ENCODE assay signal across 8 cellular contexts in the genomic region with DNA sequence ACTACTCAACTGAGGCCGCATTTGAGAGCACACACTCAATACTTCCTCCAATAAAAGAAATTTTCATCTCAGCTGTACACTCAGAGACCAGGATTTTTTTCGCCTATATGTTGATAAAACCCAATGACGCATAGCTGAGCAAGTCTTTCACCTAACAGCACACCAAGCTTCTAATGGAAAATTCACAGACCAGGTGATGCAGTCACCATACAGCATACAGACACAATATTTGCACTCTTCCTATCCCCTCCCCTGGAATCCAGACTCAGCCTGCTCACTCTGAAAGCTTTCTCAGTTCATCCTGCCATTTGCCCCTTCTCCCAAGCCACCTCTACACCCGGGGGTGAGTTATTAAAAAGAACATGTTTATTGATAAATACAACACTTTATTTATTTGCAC. TPM values are rescaled to one million over a fixed set of nuclear protein-coding genes. Genes with fewer than 3 reads are reported as not detected.
DNase-seq lines count a peak whose midpoint lies in the region; ATAC-seq and TF ChIP-seq lines count a peak whose summit lies in the region.

No MANE protein-coding gene starts in this region.

- H3K4me3 Mint-ChIP-seq in MCF 10A (ENCODE audit: unreplicated experiment): peak overlapping the region; percentile 93

- no peaks in the 10 kb centered on the region for H3K27me3 ChIP-seq in heart right ventricle

- TF ChIP-seq CTCF in heart right ventricle (IDR thresholded peaks at IDR 0.05) (no peak), MCF 10A (IDR thresholded peaks at IDR 0.05; ENCODE audit: unreplicated experiment) (no peak)

- 37 to 45% methylated on average over 4 of the region's 4 CpGs for WGBS in heart right ventricle, 2 donors
- WGBS in mesodermal cell (ENCODE audit: insufficient coverage in 2 of 2), 2 experiments: 92 to 100% methylated on average over 1 to 3 of the region's 4 CpGs

- no peaks in the 10 kb centered on the region for H3K27me3 Mint-ChIP-seq in MCF 10A (ENCODE audit: insufficient read depth, unreplicated experiment)

- POLR2A ChIA-PET in MCF 10A (lab: Yijun Ruan, JAX): interaction anchor here (1.0 to 3.4 kb wide), 8 partner anchors 10 to 1475 kb away, joined by 3 to 26 read pairs (median 4); no protein-coding TSS in a partner anchor

- DNase-seq in heart right ventricle (no peak), cardiac septum (ENCODE audit: low spot score) (no peak), NCI-H748 (lab: John Stamatoyannopoulos, UW; ENCODE audit: unreplicated experiment) (peak; percentile 56), MCF 10A (ENCODE audit: unreplicated experiment) (peak; percentile 50), hepatic stellate cell (ENCODE audit: low spot score) (no peak)

- no TSS peak for BruUV-seq in MCF 10A (replicated peaks; lab: Mats Ljungman, UMichigan)

- intact Hi-C loops in heart right ventricle (cut with DNase I): loop anchor here in 2 of 10 donors (5.0 kb wide), 1 partner anchor 93 kb away; no protein-coding TSS in a partner anchor
- intact Hi-C loops in cardiac septum (cut with DNase I): loop anchor here (2.0 to 10.0 kb wide), 2 partner anchors 96 to 186 kb away; no protein-coding TSS in a partner anchor
- intact Hi-C loops in MCF 10A (cut with micrococcal nuclease): loop anchor here (5.0 kb wide), 1 partner anchor 92 kb away; no protein-coding TSS in a partner anchor

- H3K4me1 Mint-ChIP-seq in MCF 10A (ENCODE audit: insufficient read depth, unreplicated experiment): peaks cover 21% of the 10 kb centered on the region

- H3K4me1 ChIP-seq in heart right ventricle (peaks cover 3 to 57% (median 36%) of the 10 kb centered on the region in 9 donors), mesodermal cell (ENCODE audit: control insufficient read depth, insufficient read depth, low read length, poor library complexity, severe bottlenecking) (peaks cover 19% of the 10 kb centered on the region)

- H3K27ac Mint-ChIP-seq in MCF 10A (ENCODE audit: low read depth, unreplicated experiment): peak overlapping the region; percentile 90

- H3K36me3 ChIP-seq in heart right ventricle (no peaks in the 10 kb centered on the region), mesodermal cell (ENCODE audit: control insufficient read depth, insufficient read depth, low read length) (no peaks in the 10 kb centered on the region)

- H3K4me3 ChIP-seq in heart right ventricle (peak overlapping the region in 7 of 10 donors; percentile 79 to 93 (median 88)), mesodermal cell (ENCODE audit: extremely low read depth, insufficient read depth, low read length, poor library complexity, severe bottlenecking) (peak overlapping the region; percentile 63)

- H3K9me3 ChIP-seq in heart right ventricle (no peaks in the 10 kb centered on the region), mesodermal cell (ENCODE audit: control insufficient read depth, low read length) (no peaks in the 10 kb centered on the region)

- H3K9me3 Mint-ChIP-seq in MCF 10A (ENCODE audit: unreplicated experiment): no peaks in the 10 kb centered on the region

- CTCF ChIA-PET in MCF 10A (lab: Yijun Ruan, JAX): interaction anchor here (0.6 to 1.1 kb wide), 2 partner anchors 100 to 105 kb away, joined by 4 to 5 read pairs; no protein-coding TSS in a partner anchor

- H3K27ac ChIP-seq in heart right ventricle: peak overlapping the region in 9 of 10 donors; percentile 96 to 100 (median 99)
- H3K27ac ChIP-seq in mesodermal cell (ENCODE audit: low read depth, low read length, severe bottlenecking): peak overlapping the region; percentile 96

- ATAC-seq in heart right ventricle (no peak), GM21723 (IDR thresholded peaks at IDR 0.05; ENCODE audit: unreplicated experiment) (no peak), GM21381 (IDR thresholded peaks at IDR 0.05; ENCODE audit: unreplicated experiment) (no peak)

- H3K36me3 Mint-ChIP-seq in MCF 10A (ENCODE audit: insufficient read depth, unreplicated experiment): peaks cover 8% of the 10 kb centered on the region

RNA-seq across cellular contexts. Expression of gene TBC1D5, which starts 1.7 kb away (rescaled TPM):
- 10 to 100 TPM; 22.8 to 35.6 (median 31.0) TPM for total RNA-seq in heart right ventricle
- polyA plus RNA-seq in heart right ventricle: 1 to 10 TPM; 6.7 TPM
- 25.9 TPM for total RNA-seq in cardiac septum
- total RNA-seq in MCF 10A (2022): 43.3 and 51.0 TPM in 2 replicates
- polyA plus RNA-seq in mesodermal cell (2013, experiment 1 of 2): 45.7 TPM
- 47.9 TPM for polyA plus RNA-seq in mesodermal cell (2013, experiment 2 of 2)

Comparison
In these comparisons a context has a peak if more than half of its experiments do, and no peak if none do; other contexts are left out.
1. DNase-seq: peak in NCI-H748 (single experiment) and MCF 10A (single experiment); none in heart right ventricle (0 of 2), cardiac septum (single experiment) and hepatic stellate cell (single experiment).